8 cellular contexts compared by ENCODE assay signal in the genomic region with DNA sequence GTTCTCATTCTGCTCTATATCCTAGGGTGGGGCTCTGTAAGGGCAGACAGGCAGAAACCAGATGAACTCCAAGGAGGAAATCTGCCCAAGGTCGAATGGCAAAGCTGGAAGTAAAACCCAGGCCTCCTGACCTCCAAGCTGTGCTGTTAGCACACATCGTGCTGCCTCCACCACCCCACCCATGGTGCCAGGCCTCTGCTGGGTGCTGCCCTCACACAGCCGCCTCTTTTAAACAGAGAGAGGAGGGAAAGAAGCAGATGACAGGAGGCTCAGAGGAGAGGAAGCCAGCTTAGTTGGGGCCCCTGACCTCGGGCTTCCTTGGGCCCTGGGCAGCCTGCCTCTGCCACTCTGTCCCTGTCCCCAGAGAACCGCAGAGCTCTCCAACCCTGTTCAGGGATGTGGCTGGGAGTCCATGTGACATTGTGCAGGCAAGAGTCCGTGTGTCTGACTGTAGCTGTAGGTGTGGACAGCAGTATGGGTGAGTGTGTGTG. TPM values are rescaled to one million over a fixed set of nuclear protein-coding genes. Genes with fewer than 3 reads are reported as not detected.
A peak's percentile ranks its signal among the peaks of the same experiment; 100 is the strongest.
DNase-seq lines count a peak whose midpoint lies in the region; ATAC-seq and TF ChIP-seq lines count a peak whose summit lies in the region.

No MANE protein-coding gene starts in this region.

- H3K4me1 Mint-ChIP-seq in activated T-cell treated with anti-CD3 and anti-CD28 coated beads, Interleukin-2, amount 50 U/mL, for 24 hours (ENCODE audit: low read depth) = peaks cover 10% of the 10 kb centered on the region

- H3K27ac Mint-ChIP-seq in activated T-cell treated with anti-CD3 and anti-CD28 coated beads, Interleukin-2, amount 50 U/mL, for 24 hours = no peak overlapping the region

- no peaks in the 10 kb centered on the region for H3K36me3 Mint-ChIP-seq in activated T-cell treated with anti-CD3 and anti-CD28 coated beads, Interleukin-2, amount 50 U/mL, for 24 hours (ENCODE audit: low read depth)

- peak overlapping the region; percentile 91 for H3K27ac ChIP-seq in vagina

- H3K4me3 ChIP-seq in vagina = peak overlapping the region; percentile 67 to 83

- H3K9me3 ChIP-seq in vagina = no peaks in the 10 kb centered on the region

- H3K9me3 Mint-ChIP-seq in activated T-cell treated with anti-CD3 and anti-CD28 coated beads, Interleukin-2, amount 50 U/mL, for 24 hours = no peaks in the 10 kb centered on the region

- DNase-seq in activated T-cell treated with anti-CD3 and anti-CD28 coated beads, Interleukin-2, amount 50 U/mL, for 24 hours = no peak
- no peak for DNase-seq in activated T-cell treated with anti-CD3 and anti-CD28 coated beads, Interleukin-2, amount 50 U/mL, for 1 hour
- peak; percentile 77 for DNase-seq in myocyte (ENCODE audit: low read depth)
- no peak for DNase-seq in vagina (ENCODE audit: extremely low spot score in 2 of 2)
- no peak for DNase-seq in putamen (ENCODE audit: low spot score)
- DNase-seq in H4 (ENCODE audit: low spot score) = no peak

- peak overlapping the region; percentile 47 for H3K4me3 Mint-ChIP-seq in activated T-cell treated with anti-CD3 and anti-CD28 coated beads, Interleukin-2, amount 50 U/mL, for 24 hours

- no peak for TF ChIP-seq CTCF in vagina (IDR thresholded peaks at IDR 0.05)

- H3K27me3 ChIP-seq in vagina = no peaks in the 10 kb centered on the region

- no peaks in the 10 kb centered on the region for H3K36me3 ChIP-seq in vagina

- ATAC-seq in esophagus mucosa (peak; percentile 11), GM19452 (IDR thresholded peaks at IDR 0.05; ENCODE audit: unreplicated experiment) (no peak)

- peaks cover 47% of the 10 kb centered on the region for H3K27me3 Mint-ChIP-seq in activated T-cell treated with anti-CD3 and anti-CD28 coated beads, Interleukin-2, amount 50 U/mL, for 24 hours

- intact Hi-C loops in vagina (cut with DNase I) = no loop called here

- H3K4me1 ChIP-seq in vagina = peaks cover 32% of the 10 kb centered on the region

- no peak for TF ChIP-seq POLR2A in vagina (IDR thresholded peaks at IDR 0.05)

RNA-seq across cellular contexts. Expression of a gene that starts 1.1 kb away (rescaled TPM):
- 5.0 TPM for total RNA-seq in esophagus mucosa
- 131 and 152 TPM in 2 replicates for total RNA-seq in myocyte
- polyA plus RNA-seq in myocyte (2012) = 54.8 TPM
- 13.0 TPM for total RNA-seq in vagina
- 20.2 and 20.7 TPM in 2 replicates for total RNA-seq in H4 (2014; rRNA removed; shearing (Covaris generic))

RNA-seq across cellular contexts. Expression of a gene that starts 50.5 kb away (rescaled TPM):
- 95.8 TPM for total RNA-seq in esophagus mucosa
- total RNA-seq in myocyte = 161 and 193 TPM in 2 replicates
- 198 TPM for polyA plus RNA-seq in myocyte (2012)
- total RNA-seq in vagina = 80.3 TPM
- 137 and 157 TPM in 2 replicates for total RNA-seq in H4 (2014; rRNA removed; shearing (Covaris generic))

RNA-seq across cellular contexts. Expression of a gene that starts 51.1 kb away (rescaled TPM):
- total RNA-seq in esophagus mucosa = 30.6 TPM
- total RNA-seq in myocyte = 42.9 and 44.4 TPM in 2 replicates
- 65.5 TPM for polyA plus RNA-seq in myocyte (2012)
- total RNA-seq in vagina = 17.4 TPM
- total RNA-seq in H4 (2014; rRNA removed; shearing (Covaris generic)) = 101 and 102 TPM in 2 replicates
